ENCODE assay signal across 15 cellular contexts in genomic region chr14:53523226-53523625, GRCh38.
DNase-seq lines count a peak whose midpoint lies in the region; ATAC-seq lines count a peak whose summit lies in the region.
"Had no signal": no experiment of that assay in that cellular context is flagged by ENCODE, and none has a peak within 500 bp of the region (broad histone marks: within the 10 kb centered on the region; RNA-seq: fewer than 3 reads in every experiment).

No MANE protein-coding gene starts in this region.

- no peaks in the 10 kb centered on the region for H3K27me3 ChIP-seq in MG63
- H3K27me3 ChIP-seq: BLaER1 had no signal

- H3K4me3 ChIP-seq in MG63 = no peak overlapping the region
- H3K4me3 ChIP-seq: A549, BLaER1, HAP-1 had no signal

- ATAC-seq in left lobe of liver = peak; percentile 70
- peak; percentile 27 for ATAC-seq in sciatic nerve
- no peak for ATAC-seq in activated naive CD8-positive, alpha-beta T cell treated with anti-CD3 and anti-CD28 coated beads, Interleukin-2, amount 50 U/mL, for 24 hours
- ATAC-seq in GM21423 (IDR thresholded peaks at IDR 0.05; ENCODE audit: unreplicated experiment) = no peak
- ATAC-seq: A549 had no signal

- no peak overlapping the region for H3K4me3 Mint-ChIP-seq in activated naive CD8-positive, alpha-beta T cell treated with anti-CD3 and anti-CD28 coated beads, Interleukin-2, amount 50 U/mL, for 24 hours
- H3K4me3 Mint-ChIP-seq: CD8-positive, alpha-beta memory T cell had no signal

- no peaks in the 10 kb centered on the region for H3K4me1 Mint-ChIP-seq in activated naive CD8-positive, alpha-beta T cell treated with anti-CD3 and anti-CD28 coated beads, Interleukin-2, amount 50 U/mL, for 24 hours
- H3K4me1 Mint-ChIP-seq: CD8-positive, alpha-beta memory T cell had no signal

- H3K36me3 Mint-ChIP-seq in activated naive CD8-positive, alpha-beta T cell treated with anti-CD3 and anti-CD28 coated beads, Interleukin-2, amount 50 U/mL, for 24 hours (ENCODE audit: low read depth) = no peaks in the 10 kb centered on the region

- intact Hi-C loops in sciatic nerve (cut with DNase I) = no loop called here

- DNase-seq in MG63 = peak; percentile 32
- DNase-seq in left lobe of liver (ENCODE audit: low spot score) = no peak
- no peak for DNase-seq in sciatic nerve (ENCODE audit: low spot score)
- no peak for DNase-seq in activated naive CD8-positive, alpha-beta T cell treated with anti-CD3 and anti-CD28 coated beads, Interleukin-2, amount 50 U/mL, for 24 hours
- DNase-seq in amniotic stem cell (lab: John Stamatoyannopoulos, UW) = no peak
- DNase-seq: AML-193; Caco-2; CD8-positive, alpha-beta memory T cell; DMS53; GF-D8; GOT3 had no signal

- H3K36me3 ChIP-seq in MG63 = peaks cover 6% of the 10 kb centered on the region; the same call in 1 of the 2 replicates
- H3K36me3 ChIP-seq: BLaER1, HAP-1 had no signal

- no peaks in the 10 kb centered on the region for H3K9me3 ChIP-seq in MG63
- H3K9me3 ChIP-seq: A549, Caco-2, HAP-1 had no signal

- H3K27me3 Mint-ChIP-seq in activated naive CD8-positive, alpha-beta T cell treated with anti-CD3 and anti-CD28 coated beads, Interleukin-2, amount 50 U/mL, for 24 hours = no peaks in the 10 kb centered on the region

- H3K9me3 Mint-ChIP-seq in activated naive CD8-positive, alpha-beta T cell treated with anti-CD3 and anti-CD28 coated beads, Interleukin-2, amount 50 U/mL, for 24 hours = peaks cover 7% of the 10 kb centered on the region

- H3K27ac Mint-ChIP-seq in activated naive CD8-positive, alpha-beta T cell treated with anti-CD3 and anti-CD28 coated beads, Interleukin-2, amount 50 U/mL, for 24 hours = no peak overlapping the region
- H3K27ac Mint-ChIP-seq: CD8-positive, alpha-beta memory T cell had no signal

Comparison
In these comparisons a context has a peak if more than half of its experiments do, and no peak if none do; other contexts are left out.
1. ATAC-seq: peak in left lobe of liver (single experiment) and sciatic nerve (single experiment); none in activated naive CD8-positive, alpha-beta T cell treated with anti-CD3 and anti-CD28 coated beads, Interleukin-2, amount 50 U/mL, for 24 hours (single experiment) and GM21423 (single experiment).